ENCODE assay signal across 9 cellular contexts in genomic region chr15:26889298-26889898, GRCh38. TPM values are rescaled to one million over a fixed set of nuclear protein-coding genes. Genes with fewer than 3 reads are reported as not detected.
DNase-seq lines count a peak whose midpoint lies in the region; ATAC-seq and TF ChIP-seq lines count a peak whose summit lies in the region.
"Had no signal": no experiment of that assay in that cellular context is flagged by ENCODE, and none has a peak within 500 bp of the region (broad histone marks: within the 10 kb centered on the region; RNA-seq: fewer than 3 reads in every experiment).

No MANE protein-coding gene starts in this region.

- H3K27ac Mint-ChIP-seq in CD14-positive monocyte (no peak overlapping the region), progenitor cell of endocrine pancreas (no peak overlapping the region)
- H3K27ac Mint-ChIP-seq in activated CD4-positive, alpha-beta T cell treated with anti-CD3 and anti-CD28 coated beads, Interleukin-2, amount 10 ng/mL, durations not matched to agents 7 days and 5 days = no peak overlapping the region

- no peaks in the 10 kb centered on the region for H3K36me3 Mint-ChIP-seq in CD14-positive monocyte
- peaks cover 2% of the 10 kb centered on the region for H3K36me3 Mint-ChIP-seq in activated CD4-positive, alpha-beta T cell treated with anti-CD3 and anti-CD28 coated beads, Interleukin-2, amount 10 ng/mL, durations not matched to agents 7 days and 5 days (ENCODE audit: low read depth)
- no peaks in the 10 kb centered on the region for H3K36me3 Mint-ChIP-seq in progenitor cell of endocrine pancreas (ENCODE audit: insufficient read depth)

- POLR2A ChIA-PET in activated CD4-positive, alpha-beta T cell treated with anti-CD3 and anti-CD28 coated beads, Interleukin-2, amount 10 ng/mL, durations not matched to agents 7 days and 5 days (lab: Charles Lee) = no interaction called here

- intact Hi-C loops in CD14-positive monocyte (cut with micrococcal nuclease) = no loop called here

- H3K27me3 Mint-ChIP-seq in CD14-positive monocyte (ENCODE audit: low read depth in 3 of 3) (peaks cover 10 to 13% (median 12%) of the 10 kb centered on the region in 3 donors), progenitor cell of endocrine pancreas (peaks cover 9% of the 10 kb centered on the region)
- H3K27me3 Mint-ChIP-seq in activated CD4-positive, alpha-beta T cell treated with anti-CD3 and anti-CD28 coated beads, Interleukin-2, amount 10 ng/mL, durations not matched to agents 7 days and 5 days = no peaks in the 10 kb centered on the region

- TF ChIP-seq CTCF in CD14-positive monocyte (IDR thresholded peaks at IDR 0.05) = peak; percentile 79
- TF ChIP-seq CTCF in fibroblast of mammary gland (conservative IDR thresholded peaks at IDR 0.05; ENCODE audit: control insufficient read depth, insufficient read depth, low read depth, low read length) = peak; percentile 53
- peak; percentile 85 for TF ChIP-seq CTCF in progenitor cell of endocrine pancreas (IDR thresholded peaks at IDR 0.05; ENCODE audit: unreplicated experiment)

- no peak for ATAC-seq in HG02840 (IDR thresholded peaks at IDR 0.05; ENCODE audit: low FRiP score, unreplicated experiment)
- no peak for ATAC-seq in GM18909 (IDR thresholded peaks at IDR 0.05; ENCODE audit: poor library complexity, unreplicated experiment)
- ATAC-seq: mucosa of descending colon had no signal

- H3K4me3 Mint-ChIP-seq in CD14-positive monocyte (no peak overlapping the region), progenitor cell of endocrine pancreas (ENCODE audit: low read depth) (no peak overlapping the region)
- H3K4me3 Mint-ChIP-seq in activated CD4-positive, alpha-beta T cell treated with anti-CD3 and anti-CD28 coated beads, Interleukin-2, amount 10 ng/mL, durations not matched to agents 7 days and 5 days = no peak overlapping the region

- H3K4me3 ChIP-seq in fibroblast of mammary gland (ENCODE audit: control insufficient read depth, low read depth, low read length) = no peak overlapping the region
- H3K4me3 ChIP-seq: mucosa of descending colon had no signal

- DNase-seq in CD14-positive monocyte (ENCODE audit: low spot score) (no peak), H4 (ENCODE audit: low spot score) (peak; percentile 41), NCI-H2227 (lab: John Stamatoyannopoulos, UW; ENCODE audit: unreplicated experiment) (peak; percentile 56), fibroblast of mammary gland (ENCODE audit: low read depth) (peak; percentile 78), progenitor cell of endocrine pancreas (ENCODE audit: low spot score, unreplicated experiment) (peak; percentile 33)
- DNase-seq in activated CD4-positive, alpha-beta T cell treated with anti-CD3 and anti-CD28 coated beads, Interleukin-2, amount 10 ng/mL, durations not matched to agents 7 days and 5 days = peak; percentile 70

- H3K4me1 Mint-ChIP-seq in CD14-positive monocyte (no peaks in the 10 kb centered on the region), progenitor cell of endocrine pancreas (ENCODE audit: low read depth) (no peaks in the 10 kb centered on the region)
- no peaks in the 10 kb centered on the region for H3K4me1 Mint-ChIP-seq in activated CD4-positive, alpha-beta T cell treated with anti-CD3 and anti-CD28 coated beads, Interleukin-2, amount 10 ng/mL, durations not matched to agents 7 days and 5 days

- H3K9me3 Mint-ChIP-seq in CD14-positive monocyte = peaks cover 5 to 12% (median 8%) of the 10 kb centered on the region in 7 donors
- peaks cover 10% of the 10 kb centered on the region for H3K9me3 Mint-ChIP-seq in activated CD4-positive, alpha-beta T cell treated with anti-CD3 and anti-CD28 coated beads, Interleukin-2, amount 10 ng/mL, durations not matched to agents 7 days and 5 days
- peaks cover 5% of the 10 kb centered on the region for H3K9me3 Mint-ChIP-seq in progenitor cell of endocrine pancreas (ENCODE audit: low read depth)

- CTCF ChIA-PET in activated CD4-positive, alpha-beta T cell treated with anti-CD3 and anti-CD28 coated beads, Interleukin-2, amount 10 ng/mL, durations not matched to agents 7 days and 5 days (lab: Charles Lee) = no interaction called here

RNA-seq across cellular contexts. Expression of gene GABRA5, which starts 22.5 kb away (rescaled TPM):
- polyA plus RNA-seq in CD14-positive monocyte = not detected
- total RNA-seq in H4 (2014; rRNA removed; shearing (Covaris generic)) = 0.04 and 0.25 TPM in 2 replicates
- total RNA-seq in activated CD4-positive, alpha-beta T cell treated with anti-CD3 and anti-CD28 coated beads, Interleukin-2, amount 10 ng/mL, durations not matched to agents 7 days and 5 days = not detected
- 0.10 TPM in 1 of 2 replicates, not detected in the other for total RNA-seq in progenitor cell of endocrine pancreas
- total RNA-seq: mucosa of descending colon had no signal
